In the genomic region with DNA sequence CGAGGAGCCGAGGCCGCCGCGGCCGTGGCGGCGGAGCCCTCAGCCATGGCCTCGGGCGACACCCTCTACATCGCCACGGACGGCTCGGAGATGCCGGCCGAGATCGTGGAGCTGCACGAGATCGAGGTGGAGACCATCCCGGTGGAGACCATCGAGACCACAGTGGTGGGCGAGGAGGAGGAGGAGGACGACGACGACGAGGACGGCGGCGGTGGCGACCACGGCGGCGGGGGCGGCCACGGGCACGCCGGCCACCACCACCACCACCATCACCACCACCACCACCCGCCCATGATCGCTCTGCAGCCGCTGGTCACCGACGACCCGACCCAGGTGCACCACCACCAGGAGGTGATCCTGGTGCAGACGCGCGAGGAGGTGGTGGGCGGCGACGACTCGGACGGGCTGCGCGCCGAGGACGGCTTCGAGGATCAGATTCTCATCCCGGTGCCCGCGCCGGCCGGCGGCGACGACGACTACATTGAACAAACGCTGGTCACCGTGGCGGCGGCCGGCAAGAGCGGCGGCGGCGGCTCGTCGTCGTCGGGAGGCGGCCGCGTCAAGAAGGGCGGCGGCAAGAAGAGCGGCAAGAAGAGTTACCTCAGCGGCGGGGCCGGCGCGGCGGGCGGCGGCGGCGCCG, we compare ENCODE assay signal across 8 cellular contexts. TPM values are rescaled to one million over a fixed set of nuclear protein-coding genes. Genes with fewer than 3 reads are reported as not detected.
DNase-seq lines count a peak whose midpoint lies in the region; ATAC-seq and TF ChIP-seq lines count a peak whose summit lies in the region.

No MANE protein-coding gene starts in this region.

- H4K20me1 ChIP-seq in neural progenitor cell (ENCODE audit: low read depth), result peaks cover 78% of the 10 kb centered on the region

- no peaks in the 10 kb centered on the region for H3K9me3 ChIP-seq in neural progenitor cell (ENCODE audit: low read depth)

- peak overlapping the region; percentile 83 for H3K4me3 ChIP-seq in epithelial cell of proximal tubule (ENCODE audit: low read depth, low read length)
- peak overlapping the region; percentile 92 for H3K4me3 ChIP-seq in neural progenitor cell

- peaks cover 53% of the 10 kb centered on the region for H3K4me1 Mint-ChIP-seq in activated CD4-positive, alpha-beta T cell treated with anti-CD3 and anti-CD28 coated beads, Interleukin-2, amount 10 ng/mL, durations not matched to agents 24 days and 14 days
- H3K4me1 Mint-ChIP-seq in neural progenitor cell, result peaks cover 38% of the 10 kb centered on the region

- H3K36me3 Mint-ChIP-seq in activated CD4-positive, alpha-beta T cell treated with anti-CD3 and anti-CD28 coated beads, Interleukin-2, amount 10 ng/mL, durations not matched to agents 24 days and 14 days (ENCODE audit: low read depth), result peaks cover 50% of the 10 kb centered on the region
- peaks cover 18% of the 10 kb centered on the region for H3K36me3 Mint-ChIP-seq in neural progenitor cell

- peak overlapping the region; percentile 95 for H3K27ac ChIP-seq in neural progenitor cell

- H3K27me3 ChIP-seq in neural progenitor cell, result no peaks in the 10 kb centered on the region

- H3K27ac Mint-ChIP-seq in activated CD4-positive, alpha-beta T cell treated with anti-CD3 and anti-CD28 coated beads, Interleukin-2, amount 10 ng/mL, durations not matched to agents 24 days and 14 days, result peak overlapping the region; percentile 85
- no peak overlapping the region for H3K27ac Mint-ChIP-seq in neural progenitor cell

- H3K27me3 Mint-ChIP-seq in activated CD4-positive, alpha-beta T cell treated with anti-CD3 and anti-CD28 coated beads, Interleukin-2, amount 10 ng/mL, durations not matched to agents 24 days and 14 days, result peaks cover 2% of the 10 kb centered on the region
- H3K27me3 Mint-ChIP-seq in neural progenitor cell (ENCODE audit: insufficient read depth, low read depth), result peaks cover 6% of the 10 kb centered on the region

- no peak overlapping the region for H2AFZ ChIP-seq in neural progenitor cell (replicated peaks)

- no peak for TF ChIP-seq CTCF in epithelial cell of proximal tubule (conservative IDR thresholded peaks at IDR 0.05; ENCODE audit: low read depth, low read length)
- TF ChIP-seq CTCF in neural progenitor cell (IDR thresholded peaks at IDR 0.05), result no peak

- peaks cover 38% of the 10 kb centered on the region for H3F3A ChIP-seq in neural progenitor cell (ENCODE audit: low read depth)

- peak overlapping the region; percentile 84 for H3K4me3 Mint-ChIP-seq in activated CD4-positive, alpha-beta T cell treated with anti-CD3 and anti-CD28 coated beads, Interleukin-2, amount 10 ng/mL, durations not matched to agents 24 days and 14 days
- H3K4me3 Mint-ChIP-seq in neural progenitor cell, result peak overlapping the region; percentile 89

- intact Hi-C loops in activated CD4-positive, alpha-beta T cell treated with anti-CD3 and anti-CD28 coated beads, Interleukin-2, amount 10 ng/mL, durations not matched to agents 24 days and 14 days (cut with micrococcal nuclease), result loop anchor here (2.0 kb wide), 2 partner anchors 173 to 759 kb away; partner anchors contain the start of genes CCNK and SETD3

- peak overlapping the region; percentile 86 for H3K9ac ChIP-seq in neural progenitor cell

- no peak for ATAC-seq in HG03469 (IDR thresholded peaks at IDR 0.05; ENCODE audit: unreplicated experiment)
- ATAC-seq in GM21786 (IDR thresholded peaks at IDR 0.05; ENCODE audit: unreplicated experiment), result no peak

- peaks cover 15% of the 10 kb centered on the region for H3K4me1 ChIP-seq in neural progenitor cell

- H3K9me3 Mint-ChIP-seq in activated CD4-positive, alpha-beta T cell treated with anti-CD3 and anti-CD28 coated beads, Interleukin-2, amount 10 ng/mL, durations not matched to agents 24 days and 14 days, result no peaks in the 10 kb centered on the region
- no peaks in the 10 kb centered on the region for H3K9me3 Mint-ChIP-seq in neural progenitor cell

- H3K79me2 ChIP-seq in neural progenitor cell (ENCODE audit: low read depth), result peaks cover 90% of the 10 kb centered on the region

- DNase-seq in activated T-cell treated with anti-CD3 and anti-CD28 coated beads for 24 hours (ENCODE audit: low read depth) (peak; percentile 13), activated T-cell treated with anti-CD3 and anti-CD28 coated beads for 4 hours (no peak), epithelial cell of proximal tubule (ENCODE audit: low read depth) (no peak), neural progenitor cell (ENCODE audit: low spot score) (no peak), hepatic stellate cell (ENCODE audit: low spot score) (no peak)
- DNase-seq in activated CD4-positive, alpha-beta T cell treated with anti-CD3 and anti-CD28 coated beads, Interleukin-2, amount 10 ng/mL, durations not matched to agents 24 days and 14 days, result peak; percentile 78

- peak overlapping the region; percentile 85 for H3K4me2 ChIP-seq in neural progenitor cell

- no peaks in the 10 kb centered on the region for H3K36me3 ChIP-seq in neural progenitor cell

RNA-seq across cellular contexts. Expression of gene YY1, which starts 0.4 kb away (rescaled TPM):
- total RNA-seq in activated CD4-positive, alpha-beta T cell treated with anti-CD3 and anti-CD28 coated beads, Interleukin-2, amount 10 ng/mL, durations not matched to agents 24 days and 14 days, result 102 and 105 TPM in 2 replicates
- 41.9 and 45.2 TPM in 2 replicates for total RNA-seq in epithelial cell of proximal tubule
- 54.8 and 58.9 TPM in 2 replicates for total RNA-seq in neural progenitor cell (ENCODE audit: low replicate concordance)

Comparison
In these comparisons a context has a peak if more than half of its experiments do, and no peak if none do; other contexts are left out.
1. DNase-seq: peak in activated T-cell treated with anti-CD3 and anti-CD28 coated beads for 24 hours (single experiment) and activated CD4-positive, alpha-beta T cell treated with anti-CD3 and anti-CD28 coated beads, Interleukin-2, amount 10 ng/mL, durations not matched to agents 24 days and 14 days (single experiment); none in activated T-cell treated with anti-CD3 and anti-CD28 coated beads for 4 hours (single experiment), epithelial cell of proximal tubule (single experiment), neural progenitor cell (single experiment) and hepatic stellate cell (single experiment).